Comparison of ENCODE assay signal across 14 cellular contexts in genomic region chr15:45168286-45168685, GRCh38. TPM values are rescaled to one million over a fixed set of nuclear protein-coding genes. Genes with fewer than 3 reads are reported as not detected.
DNase-seq lines count a peak whose midpoint lies in the region; ATAC-seq and TF ChIP-seq lines count a peak whose summit lies in the region.
"Had no signal": no experiment of that assay in that cellular context is flagged by ENCODE, and none has a peak within 500 bp of the region (broad histone marks: within the 10 kb centered on the region; RNA-seq: fewer than 3 reads in every experiment).

No MANE protein-coding gene starts in this region.

- H3K27me3 ChIP-seq in BLaER1 treated with 17β-estradiol and CSF1 and Interleukin-3, amounts not matched to agents 10 nM and 100 nM, result no peaks in the 10 kb centered on the region
- no peaks in the 10 kb centered on the region for H3K27me3 ChIP-seq in ascending aorta
- H3K27me3 ChIP-seq: MG63, tibial nerve had no signal

- no peaks in the 10 kb centered on the region for H3K9me3 Mint-ChIP-seq in nephron

- H3K36me3 ChIP-seq in BLaER1 treated with 17β-estradiol and CSF1 and Interleukin-3, amounts not matched to agents 10 nM and 100 nM, result peaks cover 0 to 26% (median 19%) of the 10 kb centered on the region in 11 experiments; a peak in 17 of 22 replicates
- H3K36me3 ChIP-seq in ascending aorta, result no peaks in the 10 kb centered on the region
- H3K36me3 ChIP-seq: MG63 had no signal

- H3K36me3 Mint-ChIP-seq in nephron (ENCODE audit: low read depth), result peaks cover 8% of the 10 kb centered on the region

- no peaks in the 10 kb centered on the region for H3K27me3 Mint-ChIP-seq in nephron (ENCODE audit: low read depth)

- H4K20me1 ChIP-seq in BLaER1 treated with 17β-estradiol and CSF1 and Interleukin-3, amounts not matched to agents 10 nM and 100 nM, result peaks cover 0 to 8% (median 0%) of the 10 kb centered on the region in 11 experiments; a peak in 1 of 22 replicates

- intact Hi-C loops in ascending aorta (cut with DNase I), result loop anchor here (5.0 kb wide), 1 partner anchor 209 kb away; the partner anchor contains the start of gene GATM

- H3K4me3 ChIP-seq in BLaER1 treated with 17β-estradiol and CSF1 and Interleukin-3, amounts not matched to agents 10 nM and 100 nM, result no peak overlapping the region
- H3K4me3 ChIP-seq in ascending aorta, result no peak overlapping the region

- TF ChIP-seq CTCF in ascending aorta (IDR thresholded peaks at IDR 0.05) (no peak), nephron (IDR thresholded peaks at IDR 0.05; ENCODE audit: unreplicated experiment in 3 of 3) (no peak)

- no peaks in the 10 kb centered on the region for H3K9me3 ChIP-seq in BLaER1 treated with 17β-estradiol and CSF1 and Interleukin-3, amounts not matched to agents 10 nM and 100 nM (replicated peaks in 1 of 11)
- no peaks in the 10 kb centered on the region for H3K9me3 ChIP-seq in ascending aorta
- H3K9me3 ChIP-seq: MG63, tibial nerve had no signal

- H3K4me2 ChIP-seq in BLaER1 treated with 17β-estradiol and CSF1 and Interleukin-3, amounts not matched to agents 10 nM and 100 nM, result peak overlapping the region in 10 of 11 experiments; percentile 0 to 94 (median 84); a peak in 18 of 22 replicates

- H3K4me3 Mint-ChIP-seq in nephron, result peak overlapping the region in 2 of 3 experiments; percentile 55 to 78

- H3K27ac ChIP-seq in BLaER1 treated with 17β-estradiol and CSF1 and Interleukin-3, amounts not matched to agents 10 nM and 100 nM, result peak overlapping the region in 9 of 11 experiments; percentile 98 to 100 (median 100); a peak in 17 of 22 replicates
- peak overlapping the region; percentile 97 to 99 for H3K27ac ChIP-seq in ascending aorta

- no peak for ATAC-seq in GM18511 (IDR thresholded peaks at IDR 0.05; ENCODE audit: unreplicated experiment)
- ATAC-seq in HG02938 (IDR thresholded peaks at IDR 0.05; ENCODE audit: unreplicated experiment), result no peak
- ATAC-seq: left ventricle myocardium superior had no signal

- H3K4me1 ChIP-seq in BLaER1 treated with 17β-estradiol and CSF1 and Interleukin-3, amounts not matched to agents 10 nM and 100 nM, result peaks cover 26 to 84% (median 75%) of the 10 kb centered on the region in 10 experiments
- H3K4me1 ChIP-seq in ascending aorta, result peaks cover 0 to 9% of the 10 kb centered on the region in 2 donors

- H3K9ac ChIP-seq in BLaER1 treated with 17β-estradiol and CSF1 and Interleukin-3, amounts not matched to agents 10 nM and 100 nM, result peak overlapping the region in 6 of 11 experiments; percentile 39 to 99 (median 64); a peak in 7 of 22 replicates

- peaks cover 10% of the 10 kb centered on the region for H3K4me1 Mint-ChIP-seq in nephron

- no peak for DNase-seq in ascending aorta (ENCODE audit: low spot score in 2 of 2)
- DNase-seq in mesenteric fat pad (ENCODE audit: low spot score), result no peak
- DNase-seq: activated CD8-positive, alpha-beta memory T cell treated with anti-CD3 and anti-CD28 coated beads, Interleukin-2, amount 50 U/mL, for 4 hours; AML-193; GDM1; left ventricle myocardium superior; MG63; NCI-H345 had no signal

- peak overlapping the region; percentile 82 to 95 (median 91) for H3K27ac Mint-ChIP-seq in nephron

RNA-seq across cellular contexts. Expression of gene SHF, which starts 19.5 kb away (rescaled TPM):
- 75.0 TPM for total RNA-seq in ascending aorta
- total RNA-seq in mesenteric fat pad, result 3.8 TPM

RNA-seq across cellular contexts. Expression of gene DUOX1, which starts 38.5 kb away (rescaled TPM):
- total RNA-seq in ascending aorta (2.7 TPM), mesenteric fat pad (2.5 TPM)
- total RNA-seq: pulmonary artery endothelial cell had no signal

RNA-seq across cellular contexts. Expression of gene DUOXA1, which starts 38.6 kb away (rescaled TPM):
- total RNA-seq in ascending aorta, result 4.2 TPM
- 1.8 TPM for total RNA-seq in mesenteric fat pad
- total RNA-seq: pulmonary artery endothelial cell had no signal

RNA-seq across cellular contexts. Expression of gene DUOXA2, which starts 54.2 kb away (rescaled TPM):
- total RNA-seq in ascending aorta, result 0.32 TPM
- not detected for total RNA-seq in mesenteric fat pad
- total RNA-seq: left ventricle myocardium superior, pulmonary artery endothelial cell, tibial nerve had no signal

RNA-seq across cellular contexts. Expression of gene DUOX2, which starts 54.3 kb away (rescaled TPM):
- 2.3 TPM for total RNA-seq in ascending aorta
- 0.80 TPM for total RNA-seq in mesenteric fat pad
- total RNA-seq: pulmonary artery endothelial cell had no signal

Comparison
In these comparisons a context has a peak if more than half of its experiments do, and no peak if none do; other contexts are left out.
1. RNA of gene SHF, which starts 19.5 kb away (total RNA-seq): 75.0 TPM in ascending aorta (single experiment); 3.8 TPM in mesenteric fat pad (single experiment); every median in the first group is over 10 times any median in the second.